ENCODE assay signal across 18 cellular contexts in the genomic region with DNA sequence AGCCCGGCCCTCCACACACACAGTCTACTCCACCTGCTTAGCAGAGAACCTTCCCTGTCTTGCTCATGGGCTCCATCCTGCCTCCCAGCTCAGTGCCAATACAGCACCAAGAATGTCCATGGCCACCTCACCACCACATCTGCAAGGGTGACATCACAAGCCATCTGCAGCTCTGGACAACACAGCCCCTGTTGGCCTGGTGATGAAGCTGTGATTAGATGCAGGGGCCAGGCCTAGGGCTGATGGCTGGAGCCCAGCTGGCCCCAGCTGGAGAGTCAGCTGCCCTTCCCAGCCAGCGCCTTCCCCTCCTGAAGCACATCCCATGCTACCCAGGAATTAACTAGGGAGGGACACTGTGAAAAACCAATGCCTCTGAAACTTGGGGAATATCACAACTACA.
DNase-seq lines count a peak whose midpoint lies in the region; ATAC-seq, FAIRE-seq and TF ChIP-seq lines count a peak whose summit lies in the region.
"Had no signal": no experiment of that assay in that cellular context is flagged by ENCODE, and none has a peak within 500 bp of the region (broad histone marks: within the 10 kb centered on the region; RNA-seq: fewer than 3 reads in every experiment).

No MANE protein-coding gene starts in this region.

- no TSS peak for BruUV-seq in HepG2 (replicated peaks; lab: Mats Ljungman, UMichigan)

- intact Hi-C loops in HepG2 (cut with micrococcal nuclease; ENCODE audit: unreplicated experiment) = no loop called here

- H3K27ac ChIP-seq in HepG2 (ENCODE audit: extremely low read length, insufficient read depth, low read length) (no peak overlapping the region), WERI-Rb-1 (no peak overlapping the region)
- H3K27ac ChIP-seq: spleen, upper lobe of left lung had no signal

- H3K4me1 ChIP-seq in HepG2 (ENCODE audit: insufficient read depth, low read length) = no peaks in the 10 kb centered on the region
- H3K4me1 ChIP-seq: spleen, upper lobe of left lung had no signal

- TF ChIP-seq CTCF in bronchial epithelial cell (IDR thresholded peaks at IDR 0.05; ENCODE audit: insufficient read depth, low read length, severe bottlenecking) = no peak
- TF ChIP-seq CTCF in HepG2 (CRISPR knock-in tag; IDR thresholded peaks at IDR 0.05) = no peak
- TF ChIP-seq CTCF in WERI-Rb-1 (IDR thresholded peaks at IDR 0.05; ENCODE audit: low read depth, low read length) = no peak

- in situ Hi-C loops in HepG2 (cut with HindIII; ENCODE audit: extremely low pct_ligation_motif_present, low pct_unique_long_range_greater_than_20kb) = no loop called here

- no peaks in the 10 kb centered on the region for H3K9me3 ChIP-seq in HepG2 (ENCODE audit: low read length)
- no peaks in the 10 kb centered on the region for H3K9me3 ChIP-seq in WERI-Rb-1 (ENCODE audit: severe bottlenecking)
- H3K9me3 ChIP-seq: spleen, upper lobe of left lung had no signal

- CTCF ChIA-PET in HepG2 (lab: Yijun Ruan, JAX; ENCODE audit: low intra/inter-chr PET ratio, low total read pairs) = no interaction called here

- no peak for TF ChIP-seq POLR2A in HepG2 (IDR thresholded peaks at IDR 0.05; ENCODE audit: insufficient read depth in 1 of 2, low read depth in 2 of 2, low read length in 2 of 2)

- H3K27me3 ChIP-seq in bronchial epithelial cell (ENCODE audit: control insufficient read depth, insufficient read depth, low read length) (peaks cover 2% of the 10 kb centered on the region), HepG2 (ENCODE audit: control insufficient read depth in 1 of 2, insufficient read depth in 2 of 2, low read length in 2 of 2) (peaks cover 0 to 10% of the 10 kb centered on the region in 2 experiments; a peak in 2 of 5 replicates), WERI-Rb-1 (ENCODE audit: insufficient read depth, low read depth, severe bottlenecking) (peaks cover 95% of the 10 kb centered on the region)
- H3K27me3 ChIP-seq: spleen, upper lobe of left lung had no signal

- TF ChIP-seq EP300 in HepG2 (IDR thresholded peaks at IDR 0.05; ENCODE audit: low read depth in 2 of 2, low read length in 2 of 2) (no peak), HepG2 (CRISPR knock-in tag; IDR thresholded peaks at IDR 0.05; ENCODE audit: borderline replicate concordance) (no peak)

- H3K4me3 ChIP-seq in bronchial epithelial cell (ENCODE audit: low read depth, low read length) (no peak overlapping the region), HepG2 (replicated peaks in 1 of 3; ENCODE audit: insufficient read depth in 1 of 3, low read depth in 2 of 3, low read length in 3 of 3) (no peak overlapping the region), WERI-Rb-1 (ENCODE audit: low read depth, low read length) (no peak overlapping the region)
- H3K4me3 ChIP-seq: spleen, upper lobe of left lung had no signal

- peak; percentile 7 for FAIRE-seq in bronchial epithelial cell (lab: Jason Lieb, UNC)
- FAIRE-seq in HepG2 (lab: Jason Lieb, UNC) = no peak
- no peak for FAIRE-seq in urothelium cell line (lab: Jason Lieb, UNC)

- ATAC-seq in GM21723 (IDR thresholded peaks at IDR 0.05; ENCODE audit: unreplicated experiment) (peak; percentile 14), HepG2 (peak; percentile 20; the same call in 1 of the 3 replicates), HG03108 (IDR thresholded peaks at IDR 0.05; ENCODE audit: unreplicated experiment) (no peak)
- ATAC-seq: CD8-positive, alpha-beta T cell had no signal

- no peaks in the 10 kb centered on the region for H4K20me1 ChIP-seq in HepG2 (ENCODE audit: insufficient read depth, low read length)

- no peaks in the 10 kb centered on the region for H3K36me3 ChIP-seq in bronchial epithelial cell (ENCODE audit: control insufficient read depth, insufficient read depth, low read length)
- no peaks in the 10 kb centered on the region for H3K36me3 ChIP-seq in HepG2 (replicated peaks in 1 of 2; ENCODE audit: control insufficient read depth in 1 of 2, insufficient read depth in 2 of 2, low read length in 2 of 2)
- H3K36me3 ChIP-seq in WERI-Rb-1 = no peaks in the 10 kb centered on the region
- H3K36me3 ChIP-seq: spleen, upper lobe of left lung had no signal

- H3K79me2 ChIP-seq in HepG2 (ENCODE audit: insufficient read depth, low read length) = no peaks in the 10 kb centered on the region

- no peak overlapping the region for H3K9ac ChIP-seq in HepG2 (ENCODE audit: insufficient read depth, low read depth, low read length)

- no peak overlapping the region for H2AFZ ChIP-seq in HepG2 (ENCODE audit: low read length)

- WGBS in HepG2 (ENCODE audit: low lambda C conversion rate) = 0% methylated on average over 2 of the region's 2 CpGs

- POLR2A ChIA-PET in HepG2 (lab: Yijun Ruan, JAX) = no interaction called here

- DNase-seq in AG20443 (ENCODE audit: low spot score) (peak; percentile 27), bronchial epithelial cell (ENCODE audit: low read depth) (no peak), HepG2 (ENCODE audit: low spot score) (no peak), urothelium cell line (ENCODE audit: low spot score) (no peak), WERI-Rb-1 (no peak), occipital lobe (lab: John Stamatoyannopoulos, UW) (no peak)
- DNase-seq: activated CD4-positive, alpha-beta T cell treated with anti-CD3 and anti-CD28 coated beads, Interleukin-2, amount 50 U/mL, for 48 hours; activated T-cell treated with anti-CD3 and anti-CD28 coated beads, Interleukin-2, amount 50 U/mL, for 24 hours; CD8-positive, alpha-beta T cell; DND-41; erythroblast; immature natural killer cell; NCI-H146; RPMI8226; spleen had no signal

- TF ChIP-seq RAD21 in HepG2 (CRISPR knock-in tag; IDR thresholded peaks at IDR 0.05) = no peak

- no peak overlapping the region for H3K4me2 ChIP-seq in HepG2 (ENCODE audit: low read depth, low read length)

TF ChIP-seq in HepG2, 621 proteins besides CTCF, POLR2A, EP300 and RAD21:
- no peak for TF ChIP-seq IRX3 (CRISPR knock-in tag; IDR thresholded peaks at IDR 0.05; ENCODE audit: borderline replicate concordance, low read depth)
- TF ChIP-seq PHF5A (CRISPR knock-in tag; IDR thresholded peaks at IDR 0.05; ENCODE audit: low read depth, unreplicated experiment) = no peak
- no peak for TF ChIP-seq ZNF773 (CRISPR knock-in tag; IDR thresholded peaks at IDR 0.05; ENCODE audit: borderline replicate concordance)
- TF ChIP-seq, protein P1, sequence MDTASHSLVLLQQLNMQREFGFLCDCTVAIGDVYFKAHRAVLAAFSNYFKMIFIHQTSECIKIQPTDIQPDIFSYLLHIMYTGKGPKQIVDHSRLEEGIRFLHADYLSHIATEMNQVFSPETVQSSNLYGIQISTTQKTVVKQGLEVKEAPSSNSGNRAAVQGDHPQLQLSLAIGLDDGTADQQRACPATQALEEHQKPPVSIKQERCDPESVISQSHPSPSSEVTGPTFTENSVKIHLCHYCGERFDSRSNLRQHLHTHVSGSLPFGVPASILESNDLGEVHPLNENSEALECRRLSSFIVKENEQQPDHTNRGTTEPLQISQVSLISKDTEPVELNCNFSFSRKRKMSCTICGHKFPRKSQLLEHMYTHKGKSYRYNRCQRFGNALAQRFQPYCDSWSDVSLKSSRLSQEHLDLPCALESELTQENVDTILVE (CRISPR knock-in tag; IDR thresholded peaks at IDR 0.05) = no peak
- TF ChIP-seq ONECUT2 (CRISPR knock-in tag; IDR thresholded peaks at IDR 0.05) = no peak
- no peak for TF ChIP-seq ATRX (CRISPR knock-in tag; IDR thresholded peaks at IDR 0.05; ENCODE audit: borderline replicate concordance)
